In the genomic region with DNA sequence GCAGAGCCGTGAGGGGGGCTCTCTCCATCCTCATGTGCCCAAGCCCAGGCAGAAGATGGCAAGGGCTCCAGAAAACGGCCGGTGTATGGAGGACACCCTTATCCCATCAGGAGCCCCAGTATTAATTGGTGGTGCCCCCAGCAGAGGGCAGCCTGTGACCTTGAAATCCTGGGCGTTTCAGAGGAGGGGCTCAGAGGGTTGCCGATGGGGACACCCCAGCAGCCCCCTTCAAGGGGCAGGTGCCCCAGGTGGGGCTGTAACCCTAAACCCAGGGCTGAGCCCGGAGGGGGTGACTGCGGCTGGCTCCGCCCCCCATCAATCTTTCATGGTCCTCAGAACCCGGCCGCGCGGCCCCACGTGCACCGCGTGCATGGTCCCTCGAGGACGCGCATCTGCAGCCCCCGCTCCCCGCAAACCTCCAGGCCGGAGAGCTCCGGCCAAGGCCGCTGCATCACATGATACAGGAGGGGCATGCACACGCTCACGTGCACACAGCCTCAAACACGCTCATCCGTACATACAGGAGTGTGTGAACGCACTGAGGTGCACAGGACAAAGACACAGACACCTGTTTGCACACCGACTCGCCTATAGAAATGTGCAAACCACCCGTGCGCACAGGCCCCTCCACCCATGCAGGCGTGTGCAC, we compare ENCODE assay signal across 1 cellular context.
TF ChIP-seq lines count a peak whose summit lies in the region.

No MANE protein-coding gene starts in this region.

TF ChIP-seq in GM12878, 131 proteins besides CTCF, POLR2A, EP300 and RAD21 (continues in another document):
- TF ChIP-seq POLR2AphosphoS2 (IDR thresholded peaks at IDR 0.05; ENCODE audit: low read depth, low read length) (no peak), USF1 (IDR thresholded peaks at IDR 0.05; ENCODE audit: borderline replicate concordance, extremely low read length, insufficient read depth, low read depth, low read length) (peak; percentile 70), MXI1 (IDR thresholded peaks at IDR 0.05; ENCODE audit: low read depth, low read length) (peak; percentile 83), BRCA1 (IDR thresholded peaks at IDR 0.05; ENCODE audit: low read depth, low read length) (no peak), TCF12 (IDR thresholded peaks at IDR 0.05; ENCODE audit: low read depth, low read length) (no peak), EED (IDR thresholded peaks at IDR 0.05; ENCODE audit: low read depth) (no peak), HDAC2 (IDR thresholded peaks at IDR 0.05) (no peak), NFIC (IDR thresholded peaks at IDR 0.05; ENCODE audit: low read depth, low read length) (no peak), E2F4 (IDR thresholded peaks at IDR 0.05; ENCODE audit: low read depth, low read length) (no peak), TCF3 (IDR thresholded peaks at IDR 0.05; ENCODE audit: borderline replicate concordance, insufficient read depth, low read depth, low read length) (no peak), BCL11A (IDR thresholded peaks at IDR 0.05; ENCODE audit: low read depth, low read length) (no peak), MYC (IDR thresholded peaks at IDR 0.05; ENCODE audit: insufficient read depth, insufficient read length, insufficient replicate concordance, low read length, severe bottlenecking) (peak; percentile 51), BACH1 (IDR thresholded peaks at IDR 0.05; ENCODE audit: borderline replicate concordance) (no peak), SMC3 (IDR thresholded peaks at IDR 0.05; ENCODE audit: borderline replicate concordance, low read length) (peak; percentile 36; the same call in 1 of the 2 replicates), MEF2A (IDR thresholded peaks at IDR 0.05; ENCODE audit: insufficient read depth, low read depth, low read length) (no peak), SPI1 (IDR thresholded peaks at IDR 0.05; ENCODE audit: borderline replicate concordance, insufficient read depth, low read depth, low read length) (no peak), RUNX3 (IDR thresholded peaks at IDR 0.05; ENCODE audit: low read length) (no peak), POU2F2 (IDR thresholded peaks at IDR 0.05; ENCODE audit: borderline replicate concordance, low read depth, low read length) (0 out of 3 replicates have a peak, but pooled peaks have one; percentile 3), RAD51 (IDR thresholded peaks at IDR 0.05) (peak; percentile 71), IKZF1 (conservative IDR thresholded peaks at IDR 0.05) (no peak), NR2F1 (conservative IDR thresholded peaks at IDR 0.05) (0 out of 2 replicates have a peak, but pooled peaks have one; percentile 23), IKZF2 (IDR thresholded peaks at IDR 0.05) (0 out of 4 replicates have a peak, but pooled peaks of 1 of the 2 experiments have one; percentile 12), JUND (IDR thresholded peaks at IDR 0.05; ENCODE audit: low read depth, low read length) (no peak), SREBF2 (IDR thresholded peaks at IDR 0.05; ENCODE audit: low read length) (no peak), PAX5 (IDR thresholded peaks at IDR 0.05; ENCODE audit: borderline replicate concordance, low read depth, low read length) (no peak), RELB (IDR thresholded peaks at IDR 0.05; ENCODE audit: low read depth) (no peak), BHLHE40 (IDR thresholded peaks at IDR 0.05; ENCODE audit: borderline replicate concordance in 1 of 2, low read depth in 2 of 2, low read length in 1 of 2) (peak; percentile 89 to 97), ASH2L (IDR thresholded peaks at IDR 0.05; ENCODE audit: borderline replicate concordance, low read depth) (no peak), SIN3A (IDR thresholded peaks at IDR 0.05; ENCODE audit: low read depth, low read length) (0 out of 2 replicates have a peak, but pooled peaks have one; percentile 26), RCOR1 (conservative IDR thresholded peaks at IDR 0.05; ENCODE audit: low read depth, low read length) (no peak), CREM (IDR thresholded peaks at IDR 0.05; ENCODE audit: low read depth) (no peak), EGR1 (IDR thresholded peaks at IDR 0.05; ENCODE audit: borderline replicate concordance in 1 of 2, low read depth in 2 of 2, low read length in 2 of 2) (no peak), STAT3 (IDR thresholded peaks at IDR 0.05; ENCODE audit: low read depth, low read length) (no peak), EZH2 (IDR thresholded peaks at IDR 0.05; ENCODE audit: borderline replicate concordance, control insufficient read depth, low read depth, low read length) (no peak), SMARCA5 (IDR thresholded peaks at IDR 0.05) (no peak), LARP7 (IDR thresholded peaks at IDR 0.05) (no peak)
- TF ChIP-seq, protein P1, sequence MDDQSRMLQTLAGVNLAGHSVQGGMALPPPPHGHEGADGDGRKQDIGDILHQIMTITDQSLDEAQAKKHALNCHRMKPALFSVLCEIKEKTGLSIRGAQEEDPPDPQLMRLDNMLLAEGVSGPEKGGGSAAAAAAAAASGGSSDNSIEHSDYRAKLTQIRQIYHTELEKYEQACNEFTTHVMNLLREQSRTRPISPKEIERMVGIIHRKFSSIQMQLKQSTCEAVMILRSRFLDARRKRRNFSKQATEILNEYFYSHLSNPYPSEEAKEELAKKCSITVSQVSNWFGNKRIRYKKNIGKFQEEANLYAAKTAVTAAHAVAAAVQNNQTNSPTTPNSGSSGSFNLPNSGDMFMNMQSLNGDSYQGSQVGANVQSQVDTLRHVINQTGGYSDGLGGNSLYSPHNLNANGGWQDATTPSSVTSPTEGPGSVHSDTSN (IDR thresholded peaks at IDR 0.05; ENCODE audit: insufficient replicate concordance, low read depth, low read length) = peak; percentile 43
- TF ChIP-seq, protein P2, sequence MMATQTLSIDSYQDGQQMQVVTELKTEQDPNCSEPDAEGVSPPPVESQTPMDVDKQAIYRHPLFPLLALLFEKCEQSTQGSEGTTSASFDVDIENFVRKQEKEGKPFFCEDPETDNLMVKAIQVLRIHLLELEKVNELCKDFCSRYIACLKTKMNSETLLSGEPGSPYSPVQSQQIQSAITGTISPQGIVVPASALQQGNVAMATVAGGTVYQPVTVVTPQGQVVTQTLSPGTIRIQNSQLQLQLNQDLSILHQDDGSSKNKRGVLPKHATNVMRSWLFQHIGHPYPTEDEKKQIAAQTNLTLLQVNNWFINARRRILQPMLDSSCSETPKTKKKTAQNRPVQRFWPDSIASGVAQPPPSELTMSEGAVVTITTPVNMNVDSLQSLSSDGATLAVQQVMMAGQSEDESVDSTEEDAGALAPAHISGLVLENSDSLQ (IDR thresholded peaks at IDR 0.05) = peak; percentile 83
- TF ChIP-seq, protein P3, sequence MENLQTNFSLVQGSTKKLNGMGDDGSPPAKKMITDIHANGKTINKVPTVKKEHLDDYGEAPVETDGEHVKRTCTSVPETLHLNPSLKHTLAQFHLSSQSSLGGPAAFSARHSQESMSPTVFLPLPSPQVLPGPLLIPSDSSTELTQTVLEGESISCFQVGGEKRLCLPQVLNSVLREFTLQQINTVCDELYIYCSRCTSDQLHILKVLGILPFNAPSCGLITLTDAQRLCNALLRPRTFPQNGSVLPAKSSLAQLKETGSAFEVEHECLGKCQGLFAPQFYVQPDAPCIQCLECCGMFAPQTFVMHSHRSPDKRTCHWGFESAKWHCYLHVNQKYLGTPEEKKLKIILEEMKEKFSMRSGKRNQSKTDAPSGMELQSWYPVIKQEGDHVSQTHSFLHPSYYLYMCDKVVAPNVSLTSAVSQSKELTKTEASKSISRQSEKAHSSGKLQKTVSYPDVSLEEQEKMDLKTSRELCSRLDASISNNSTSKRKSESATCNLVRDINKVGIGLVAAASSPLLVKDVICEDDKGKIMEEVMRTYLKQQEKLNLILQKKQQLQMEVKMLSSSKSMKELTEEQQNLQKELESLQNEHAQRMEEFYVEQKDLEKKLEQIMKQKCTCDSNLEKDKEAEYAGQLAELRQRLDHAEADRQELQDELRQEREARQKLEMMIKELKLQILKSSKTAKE (IDR thresholded peaks at IDR 0.05; ENCODE audit: low read depth, poor library complexity, severe bottlenecking) = no peak
- TF ChIP-seq, protein P4, sequence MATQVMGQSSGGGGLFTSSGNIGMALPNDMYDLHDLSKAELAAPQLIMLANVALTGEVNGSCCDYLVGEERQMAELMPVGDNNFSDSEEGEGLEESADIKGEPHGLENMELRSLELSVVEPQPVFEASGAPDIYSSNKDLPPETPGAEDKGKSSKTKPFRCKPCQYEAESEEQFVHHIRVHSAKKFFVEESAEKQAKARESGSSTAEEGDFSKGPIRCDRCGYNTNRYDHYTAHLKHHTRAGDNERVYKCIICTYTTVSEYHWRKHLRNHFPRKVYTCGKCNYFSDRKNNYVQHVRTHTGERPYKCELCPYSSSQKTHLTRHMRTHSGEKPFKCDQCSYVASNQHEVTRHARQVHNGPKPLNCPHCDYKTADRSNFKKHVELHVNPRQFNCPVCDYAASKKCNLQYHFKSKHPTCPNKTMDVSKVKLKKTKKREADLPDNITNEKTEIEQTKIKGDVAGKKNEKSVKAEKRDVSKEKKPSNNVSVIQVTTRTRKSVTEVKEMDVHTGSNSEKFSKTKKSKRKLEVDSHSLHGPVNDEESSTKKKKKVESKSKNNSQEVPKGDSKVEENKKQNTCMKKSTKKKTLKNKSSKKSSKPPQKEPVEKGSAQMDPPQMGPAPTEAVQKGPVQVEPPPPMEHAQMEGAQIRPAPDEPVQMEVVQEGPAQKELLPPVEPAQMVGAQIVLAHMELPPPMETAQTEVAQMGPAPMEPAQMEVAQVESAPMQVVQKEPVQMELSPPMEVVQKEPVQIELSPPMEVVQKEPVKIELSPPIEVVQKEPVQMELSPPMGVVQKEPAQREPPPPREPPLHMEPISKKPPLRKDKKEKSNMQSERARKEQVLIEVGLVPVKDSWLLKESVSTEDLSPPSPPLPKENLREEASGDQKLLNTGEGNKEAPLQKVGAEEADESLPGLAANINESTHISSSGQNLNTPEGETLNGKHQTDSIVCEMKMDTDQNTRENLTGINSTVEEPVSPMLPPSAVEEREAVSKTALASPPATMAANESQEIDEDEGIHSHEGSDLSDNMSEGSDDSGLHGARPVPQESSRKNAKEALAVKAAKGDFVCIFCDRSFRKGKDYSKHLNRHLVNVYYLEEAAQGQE (IDR thresholded peaks at IDR 0.05; ENCODE audit: low read depth, low read length) = no peak
- TF ChIP-seq, protein P5, sequence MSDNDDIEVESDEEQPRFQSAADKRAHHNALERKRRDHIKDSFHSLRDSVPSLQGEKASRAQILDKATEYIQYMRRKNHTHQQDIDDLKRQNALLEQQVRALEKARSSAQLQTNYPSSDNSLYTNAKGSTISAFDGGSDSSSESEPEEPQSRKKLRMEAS (IDR thresholded peaks at IDR 0.05; ENCODE audit: low read depth, low read length) = peak; percentile 75
- TF ChIP-seq, protein P6, sequence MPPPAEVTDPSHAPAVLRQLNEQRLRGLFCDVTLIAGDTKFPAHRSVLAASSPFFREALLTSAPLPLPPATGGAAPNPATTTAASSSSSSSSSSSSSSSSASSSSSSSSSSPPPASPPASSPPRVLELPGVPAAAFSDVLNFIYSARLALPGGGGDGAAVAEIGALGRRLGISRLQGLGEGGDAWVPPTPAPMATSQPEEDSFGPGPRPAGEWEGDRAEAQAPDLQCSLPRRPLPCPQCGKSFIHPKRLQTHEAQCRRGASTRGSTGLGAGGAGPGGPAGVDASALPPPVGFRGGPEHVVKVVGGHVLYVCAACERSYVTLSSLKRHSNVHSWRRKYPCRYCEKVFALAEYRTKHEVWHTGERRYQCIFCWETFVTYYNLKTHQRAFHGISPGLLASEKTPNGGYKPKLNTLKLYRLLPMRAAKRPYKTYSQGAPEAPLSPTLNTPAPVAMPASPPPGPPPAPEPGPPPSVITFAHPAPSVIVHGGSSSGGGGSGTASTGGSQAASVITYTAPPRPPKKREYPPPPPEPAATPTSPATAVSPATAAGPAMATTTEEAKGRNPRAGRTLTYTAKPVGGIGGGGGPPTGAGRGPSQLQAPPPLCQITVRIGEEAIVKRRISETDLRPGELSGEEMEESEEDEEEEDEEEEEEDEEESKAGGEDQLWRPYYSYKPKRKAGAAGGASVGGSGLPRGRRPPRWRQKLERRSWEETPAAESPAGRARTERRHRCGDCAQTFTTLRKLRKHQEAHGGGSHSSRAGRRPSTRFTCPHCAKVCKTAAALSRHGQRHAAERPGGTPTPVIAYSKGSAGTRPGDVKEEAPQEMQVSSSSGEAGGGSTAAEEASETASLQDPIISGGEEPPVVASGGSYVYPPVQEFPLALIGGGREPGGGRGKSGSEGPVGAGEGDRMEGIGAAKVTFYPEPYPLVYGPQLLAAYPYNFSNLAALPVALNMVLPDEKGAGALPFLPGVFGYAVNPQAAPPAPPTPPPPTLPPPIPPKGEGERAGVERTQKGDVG (CRISPR knock-in tag; IDR thresholded peaks at IDR 0.05) = no peak
- TF ChIP-seq, protein P7, sequence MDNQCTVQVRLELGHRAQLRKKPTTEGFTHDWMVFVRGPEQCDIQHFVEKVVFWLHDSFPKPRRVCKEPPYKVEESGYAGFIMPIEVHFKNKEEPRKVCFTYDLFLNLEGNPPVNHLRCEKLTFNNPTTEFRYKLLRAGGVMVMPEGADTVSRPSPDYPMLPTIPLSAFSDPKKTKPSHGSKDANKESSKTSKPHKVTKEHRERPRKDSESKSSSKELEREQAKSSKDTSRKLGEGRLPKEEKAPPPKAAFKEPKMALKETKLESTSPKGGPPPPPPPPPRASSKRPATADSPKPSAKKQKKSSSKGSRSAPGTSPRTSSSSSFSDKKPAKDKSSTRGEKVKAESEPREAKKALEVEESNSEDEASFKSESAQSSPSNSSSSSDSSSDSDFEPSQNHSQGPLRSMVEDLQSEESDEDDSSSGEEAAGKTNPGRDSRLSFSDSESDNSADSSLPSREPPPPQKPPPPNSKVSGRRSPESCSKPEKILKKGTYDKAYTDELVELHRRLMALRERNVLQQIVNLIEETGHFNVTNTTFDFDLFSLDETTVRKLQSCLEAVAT (IDR thresholded peaks at IDR 0.05) = no peak
